Comparison of ENCODE assay signal across 1 cellular context in genomic region chr14:77523109-77523508, GRCh38.
TF ChIP-seq lines count a peak whose summit lies in the region.

No MANE protein-coding gene starts in this region.

TF ChIP-seq in IMR-90, 13 proteins besides CTCF, POLR2A, EP300 and RAD21 (continued from another document):
- TF ChIP-seq MXI1 (IDR thresholded peaks at IDR 0.05; ENCODE audit: borderline replicate concordance, low read depth, low read length) (no peak), NFE2L2 (IDR thresholded peaks at IDR 0.05; ENCODE audit: low read depth, low read length) (no peak), RCOR1 (IDR thresholded peaks at IDR 0.05; ENCODE audit: insufficient replicate concordance, low read length) (no peak)
TF ChIP-seq in IMR-90: peak in this region for 0.
